2 cellular contexts compared by ENCODE assay signal in the genomic region with DNA sequence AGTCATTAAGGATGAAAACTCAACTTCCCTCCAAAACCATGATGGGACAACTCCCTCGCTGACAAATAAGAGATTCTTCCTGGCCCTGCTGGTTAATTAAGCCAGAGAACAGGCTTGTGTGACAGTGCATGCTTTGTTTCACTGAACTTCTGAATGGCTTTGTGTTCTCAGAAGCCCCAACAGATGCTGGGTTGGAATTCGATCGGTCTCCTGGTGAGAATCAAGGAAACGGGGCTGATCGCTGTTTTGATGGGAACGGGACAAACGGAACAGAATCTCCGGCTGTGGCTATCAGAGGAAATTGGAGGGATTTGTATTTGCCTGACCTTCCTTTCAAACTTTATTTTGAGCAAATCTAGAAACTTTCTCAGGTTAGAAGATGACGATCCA.
A peak's percentile ranks its signal among the peaks of the same experiment; 100 is the strongest.
TF ChIP-seq lines count a peak whose summit lies in the region.

No MANE protein-coding gene starts in this region.

TF ChIP-seq in IMR-90, 13 proteins besides CTCF, POLR2A, EP300 and RAD21:
- no peak for TF ChIP-seq CEBPB (IDR thresholded peaks at IDR 0.05; ENCODE audit: low read depth, low read length)
- no peak for TF ChIP-seq BHLHE40 (IDR thresholded peaks at IDR 0.05; ENCODE audit: low read depth, low read length)
- no peak for TF ChIP-seq NFE2L2 (IDR thresholded peaks at IDR 0.05; ENCODE audit: low read depth, low read length)
- TF ChIP-seq RFX5 (IDR thresholded peaks at IDR 0.05; ENCODE audit: low read depth, low read length): no peak
- no peak for TF ChIP-seq RCOR1 (IDR thresholded peaks at IDR 0.05; ENCODE audit: insufficient replicate concordance, low read length)
- no peak for TF ChIP-seq FOS (IDR thresholded peaks at IDR 0.05; ENCODE audit: low read depth, low read length)
- TF ChIP-seq SMC3 (IDR thresholded peaks at IDR 0.05; ENCODE audit: low read depth, low read length): no peak
- TF ChIP-seq MAFK (IDR thresholded peaks at IDR 0.05; ENCODE audit: low read depth, low read length): no peak
- no peak for TF ChIP-seq MXI1 (IDR thresholded peaks at IDR 0.05; ENCODE audit: borderline replicate concordance, low read depth, low read length)
- TF ChIP-seq, protein P1, sequence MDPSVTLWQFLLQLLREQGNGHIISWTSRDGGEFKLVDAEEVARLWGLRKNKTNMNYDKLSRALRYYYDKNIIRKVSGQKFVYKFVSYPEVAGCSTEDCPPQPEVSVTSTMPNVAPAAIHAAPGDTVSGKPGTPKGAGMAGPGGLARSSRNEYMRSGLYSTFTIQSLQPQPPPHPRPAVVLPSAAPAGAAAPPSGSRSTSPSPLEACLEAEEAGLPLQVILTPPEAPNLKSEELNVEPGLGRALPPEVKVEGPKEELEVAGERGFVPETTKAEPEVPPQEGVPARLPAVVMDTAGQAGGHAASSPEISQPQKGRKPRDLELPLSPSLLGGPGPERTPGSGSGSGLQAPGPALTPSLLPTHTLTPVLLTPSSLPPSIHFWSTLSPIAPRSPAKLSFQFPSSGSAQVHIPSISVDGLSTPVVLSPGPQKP (IDR thresholded peaks at IDR 0.05; ENCODE audit: borderline replicate concordance, low read depth, low read length): no peak
- TF ChIP-seq, protein P2, sequence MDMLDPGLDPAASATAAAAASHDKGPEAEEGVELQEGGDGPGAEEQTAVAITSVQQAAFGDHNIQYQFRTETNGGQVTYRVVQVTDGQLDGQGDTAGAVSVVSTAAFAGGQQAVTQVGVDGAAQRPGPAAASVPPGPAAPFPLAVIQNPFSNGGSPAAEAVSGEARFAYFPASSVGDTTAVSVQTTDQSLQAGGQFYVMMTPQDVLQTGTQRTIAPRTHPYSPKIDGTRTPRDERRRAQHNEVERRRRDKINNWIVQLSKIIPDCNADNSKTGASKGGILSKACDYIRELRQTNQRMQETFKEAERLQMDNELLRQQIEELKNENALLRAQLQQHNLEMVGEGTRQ (IDR thresholded peaks at IDR 0.05; ENCODE audit: low read depth, low read length): no peak

TF ChIP-seq in HepG2, 621 proteins besides CTCF, POLR2A, EP300 and RAD21:
- TF ChIP-seq, protein P3, sequence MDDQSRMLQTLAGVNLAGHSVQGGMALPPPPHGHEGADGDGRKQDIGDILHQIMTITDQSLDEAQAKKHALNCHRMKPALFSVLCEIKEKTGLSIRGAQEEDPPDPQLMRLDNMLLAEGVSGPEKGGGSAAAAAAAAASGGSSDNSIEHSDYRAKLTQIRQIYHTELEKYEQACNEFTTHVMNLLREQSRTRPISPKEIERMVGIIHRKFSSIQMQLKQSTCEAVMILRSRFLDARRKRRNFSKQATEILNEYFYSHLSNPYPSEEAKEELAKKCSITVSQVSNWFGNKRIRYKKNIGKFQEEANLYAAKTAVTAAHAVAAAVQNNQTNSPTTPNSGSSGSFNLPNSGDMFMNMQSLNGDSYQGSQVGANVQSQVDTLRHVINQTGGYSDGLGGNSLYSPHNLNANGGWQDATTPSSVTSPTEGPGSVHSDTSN (CRISPR knock-in tag; IDR thresholded peaks at IDR 0.05; ENCODE audit: borderline replicate concordance): no peak
- TF ChIP-seq FOXM1 (CRISPR knock-in tag; IDR thresholded peaks at IDR 0.05) (no peak), PRPF4 (IDR thresholded peaks at IDR 0.05; ENCODE audit: low read depth, low read length, poor library complexity, severe bottlenecking) (peak; percentile 89)
